In genomic region chr14:99062216-99062615, GRCh38 we compare ENCODE assay signal across 18 cellular contexts.
A peak's percentile ranks its signal among the peaks of the same experiment; 100 is the strongest.
DNase-seq lines count a peak whose midpoint lies in the region; ATAC-seq, FAIRE-seq and TF ChIP-seq lines count a peak whose summit lies in the region.
"Had no signal": no experiment of that assay in that cellular context is flagged by ENCODE, and none has a peak within 500 bp of the region (broad histone marks: within the 10 kb centered on the region; RNA-seq: fewer than 3 reads in every experiment).

No MANE protein-coding gene starts in this region.

- no peak overlapping the region for H2BK12ac ChIP-seq in mesenchymal stem cell (ENCODE audit: low read length in 2 of 2)

- H2BK120ac ChIP-seq in mesenchymal stem cell (ENCODE audit: low read depth, low read length): no peak overlapping the region

- H3K4me2 ChIP-seq in mesenchymal stem cell (ENCODE audit: low read length, poor library complexity, severe bottlenecking): no peak overlapping the region
- H3K4me2 ChIP-seq: GM23338 had no signal

- H3K14ac ChIP-seq in mesenchymal stem cell (ENCODE audit: low read length in 2 of 2): no peak overlapping the region

- no peak overlapping the region for H3K4me3 Mint-ChIP-seq in T-helper 17 cell
- no peak overlapping the region for H3K4me3 Mint-ChIP-seq in osteocyte (ENCODE audit: unreplicated experiment)
- H3K4me3 Mint-ChIP-seq: GM23338 had no signal

- H3K4me3 ChIP-seq in coronary artery (no peak overlapping the region), mesenchymal stem cell (ENCODE audit: insufficient read depth in 1 of 2, low read depth in 1 of 2, low read length in 2 of 2) (no peak overlapping the region)
- H3K4me3 ChIP-seq: GM23338 had no signal

- no peaks in the 10 kb centered on the region for H3K27me3 Mint-ChIP-seq in T-helper 17 cell
- peaks cover 18% of the 10 kb centered on the region for H3K27me3 Mint-ChIP-seq in osteocyte (ENCODE audit: unreplicated experiment)
- H3K27me3 Mint-ChIP-seq: CD4-positive, alpha-beta memory T cell had no signal

- H3K9me3 ChIP-seq in T-helper 17 cell (ENCODE audit: control insufficient read depth, low read length, poor library complexity, severe bottlenecking): no peaks in the 10 kb centered on the region
- no peaks in the 10 kb centered on the region for H3K9me3 ChIP-seq in mesenchymal stem cell (ENCODE audit: control insufficient read depth, low read length)

- no peaks in the 10 kb centered on the region for H3K9me3 Mint-ChIP-seq in osteocyte (ENCODE audit: unreplicated experiment)
- H3K9me3 Mint-ChIP-seq: CD4-positive, alpha-beta memory T cell had no signal

- no peak overlapping the region for H3K23ac ChIP-seq in mesenchymal stem cell (ENCODE audit: low read length in 2 of 2)

- no peak overlapping the region for H3K27ac ChIP-seq in coronary artery
- H3K27ac ChIP-seq in mesenchymal stem cell (ENCODE audit: low read length, poor library complexity, severe bottlenecking): no peak overlapping the region

- ATAC-seq in T-helper 17 cell: no peak
- no peak for ATAC-seq in GM18498 (IDR thresholded peaks at IDR 0.05; ENCODE audit: unreplicated experiment)
- ATAC-seq: GM23338, HCT116 had no signal

- H2AK5ac ChIP-seq in mesenchymal stem cell (ENCODE audit: low read length, severe bottlenecking): no peak overlapping the region

- no peak overlapping the region for H3K4ac ChIP-seq in mesenchymal stem cell (ENCODE audit: low read depth in 1 of 2, low read length in 2 of 2)

- WGBS in mesenchymal stem cell: 86% methylated on average over 10 of the region's 10 CpGs

- no peak overlapping the region for H2BK15ac ChIP-seq in mesenchymal stem cell (ENCODE audit: low read depth, poor library complexity, severe bottlenecking)

- H3K27ac Mint-ChIP-seq in T-helper 17 cell (peak overlapping the region; percentile 4), osteocyte (ENCODE audit: unreplicated experiment) (no peak overlapping the region)
- H3K27ac Mint-ChIP-seq: GM23338 had no signal

- no peak overlapping the region for H4K8ac ChIP-seq in mesenchymal stem cell (ENCODE audit: low read length)

- no peak overlapping the region for H2BK5ac ChIP-seq in mesenchymal stem cell (ENCODE audit: low read depth, low read length, poor library complexity, severe bottlenecking)

- H3K79me1 ChIP-seq in mesenchymal stem cell (replicated peaks; ENCODE audit: low read length, poor library complexity, severe bottlenecking): no peaks in the 10 kb centered on the region

- H3K18ac ChIP-seq in mesenchymal stem cell (ENCODE audit: low read depth in 1 of 2, low read length in 2 of 2): no peak overlapping the region

- FAIRE-seq in GM19239 (lab: Jason Lieb, UNC): no peak
- FAIRE-seq: GM12891 had no signal

- H3K27me3 ChIP-seq in mesenchymal stem cell (ENCODE audit: control insufficient read depth in 1 of 2, insufficient read depth in 1 of 2, low read length in 2 of 2): peaks cover 0 to 3% of the 10 kb centered on the region in 2 experiments

- H3K4me1 ChIP-seq in mesenchymal stem cell (ENCODE audit: control insufficient read depth, insufficient read depth, low read depth, low read length): no peaks in the 10 kb centered on the region

- no peak for DNase-seq in T-helper 17 cell
- peak; percentile 54 for DNase-seq in coronary artery (ENCODE audit: low spot score)
- no peak for DNase-seq in mesenchymal stem cell
- DNase-seq in osteocyte (ENCODE audit: extremely low spot score, unreplicated experiment): peak; percentile 62
- no peak for DNase-seq in GM19239 (ENCODE audit: insufficient read length, low spot score)
- DNase-seq in NCI-H146 treated with DMSO at 0.1 percent for 48 hours (lab: John Stamatoyannopoulos, UW; ENCODE audit: unreplicated experiment): no peak
- no peak for DNase-seq in NCI-H1092 (lab: John Stamatoyannopoulos, UW)
- DNase-seq: C1 segment of cervical spinal cord; Calu3; CD4-positive, alpha-beta memory T cell; COR-L47; DMS53; DMS79 treated with DMSO at 0.1 percent for 48 hours; GF-D8 had no signal

- H3K36me3 Mint-ChIP-seq in T-helper 17 cell (ENCODE audit: low read depth) (no peaks in the 10 kb centered on the region), osteocyte (ENCODE audit: unreplicated experiment) (no peaks in the 10 kb centered on the region)
- H3K36me3 Mint-ChIP-seq: CD4-positive, alpha-beta memory T cell had no signal

- no peaks in the 10 kb centered on the region for H3K36me3 ChIP-seq in mesenchymal stem cell (ENCODE audit: control insufficient read depth in 1 of 2, insufficient read depth in 2 of 2, low read depth in 1 of 2, low read length in 2 of 2)

- no peaks in the 10 kb centered on the region for H3K4me1 Mint-ChIP-seq in T-helper 17 cell
- H3K4me1 Mint-ChIP-seq in osteocyte (ENCODE audit: unreplicated experiment): no peaks in the 10 kb centered on the region
- H3K4me1 Mint-ChIP-seq: GM23338 had no signal

- TF ChIP-seq CTCF in coronary artery (IDR thresholded peaks at IDR 0.05) (no peak), osteocyte (IDR thresholded peaks at IDR 0.05) (no peak)

- no peak overlapping the region for H3K9ac ChIP-seq in mesenchymal stem cell (ENCODE audit: low read length)

- H4K91ac ChIP-seq in mesenchymal stem cell (ENCODE audit: low read length): no peak overlapping the region

- H2AFZ ChIP-seq in mesenchymal stem cell (ENCODE audit: low read depth, low read length): peak overlapping the region; percentile 44
- H2AFZ ChIP-seq: GM23338 had no signal

Comparison
In these comparisons a context has a peak if more than half of its experiments do, and no peak if none do; other contexts are left out.
1. DNase-seq: peak in coronary artery (single experiment) and osteocyte (single experiment); none in T-helper 17 cell (0 of 3), mesenchymal stem cell (single experiment), GM19239 (single experiment), NCI-H146 treated with DMSO at 0.1 percent for 48 hours (single experiment) and NCI-H1092 (single experiment).